8 cellular contexts compared by ENCODE assay signal in genomic region chr3:184371570-184372018, GRCh38. TPM values are rescaled to one million over a fixed set of nuclear protein-coding genes. Genes with fewer than 3 reads are reported as not detected.
DNase-seq lines count a peak whose midpoint lies in the region; ATAC-seq and TF ChIP-seq lines count a peak whose summit lies in the region.

No MANE protein-coding gene starts in this region.

- intact Hi-C loops in left ventricle myocardium inferior (cut with micrococcal nuclease), result loop anchor here (5.0 kb wide), 1 partner anchor 171 kb away; no protein-coding TSS in a partner anchor

- no peaks in the 10 kb centered on the region for H3K9me3 ChIP-seq in left ventricle myocardium inferior (replicated peaks)

- peak; percentile 89 for DNase-seq in ELR (ENCODE audit: low read depth)
- peak; percentile 70 for DNase-seq in HFF-Myc (ENCODE audit: extremely low read depth, low read depth)
- peak; percentile 99 for DNase-seq in NCI-H146 (lab: John Stamatoyannopoulos, UW)
- DNase-seq in SKM-1 treated with dmso at 0.1 percent for 144 hours (lab: John Stamatoyannopoulos, UW; ENCODE audit: unreplicated experiment), result peak; percentile 76
- DNase-seq in left ventricle myocardium inferior, result peak; percentile 71
- DNase-seq in retina, result peak; percentile 74

- peaks cover 28% of the 10 kb centered on the region for H3K27me3 ChIP-seq in left ventricle myocardium inferior (ENCODE audit: low read depth)

- H3K27ac ChIP-seq in angular gyrus (ENCODE audit: low read depth, low read length), result peak overlapping the region; percentile 0
- no peak overlapping the region for H3K27ac ChIP-seq in left ventricle myocardium inferior (replicated peaks)

- H3K4me3 ChIP-seq in HFF-Myc (replicated peaks; ENCODE audit: low read depth, low read length), result no peak overlapping the region
- H3K4me3 ChIP-seq in left ventricle myocardium inferior, result no peak overlapping the region

- TF ChIP-seq CTCF in HFF-Myc (IDR thresholded peaks at IDR 0.05; ENCODE audit: low read depth, low read length, missing control alignments) (peak; percentile 98), left ventricle myocardium inferior (IDR thresholded peaks at IDR 0.05; ENCODE audit: borderline replicate concordance) (peak; percentile 95)

- peaks cover 20% of the 10 kb centered on the region for H3K36me3 ChIP-seq in left ventricle myocardium inferior

- ATAC-seq in HG03135 (IDR thresholded peaks at IDR 0.05; ENCODE audit: unreplicated experiment), result no peak

- peaks cover 24% of the 10 kb centered on the region for H3K4me1 ChIP-seq in left ventricle myocardium inferior

RNA-seq across cellular contexts. Expression of gene THPO, which starts 6.4 kb away (rescaled TPM):
- total RNA-seq in left ventricle myocardium inferior, result 0.11 TPM

RNA-seq across cellular contexts. Expression of gene CHRD, which starts 8.3 kb away (rescaled TPM):
- 6.5 TPM for total RNA-seq in left ventricle myocardium inferior

RNA-seq across cellular contexts. Expression of gene POLR2H, which starts 10.1 kb away (rescaled TPM):
- 24.3 TPM for total RNA-seq in left ventricle myocardium inferior

RNA-seq across cellular contexts. Expression of gene CLCN2, which starts 10.2 kb away (rescaled TPM):
- total RNA-seq in left ventricle myocardium inferior, result 1.7 TPM

RNA-seq across cellular contexts. Expression of gene FAM131A, which starts 34.2 kb away (rescaled TPM):
- total RNA-seq in left ventricle myocardium inferior, result 30.2 TPM
